Comparison of ENCODE assay signal across 1 cellular context in genomic region chr14:71230897-71231296, GRCh38.
TF ChIP-seq lines count a peak whose summit lies in the region.

No MANE protein-coding gene starts in this region.

TF ChIP-seq in H1, 55 proteins besides CTCF, POLR2A, EP300 and RAD21 (continued from another document):
- TF ChIP-seq CHD2 (IDR thresholded peaks at IDR 0.05; ENCODE audit: low read length) = no peak
- no peak for TF ChIP-seq TBP (IDR thresholded peaks at IDR 0.05; ENCODE audit: low read depth, low read length)
- TF ChIP-seq FOSL1 (IDR thresholded peaks at IDR 0.05; ENCODE audit: insufficient read depth, low read depth, low read length) = no peak
- no peak for TF ChIP-seq TAF7 (optimal IDR thresholded peaks at IDR 0.05; ENCODE audit: borderline replicate concordance, low read depth, low read length)
- TF ChIP-seq MAX (IDR thresholded peaks at IDR 0.05) = no peak
- TF ChIP-seq SUZ12 (IDR thresholded peaks at IDR 0.05; ENCODE audit: low read length) = no peak
- no peak for TF ChIP-seq CBX8 (IDR thresholded peaks at IDR 0.05; ENCODE audit: borderline replicate concordance, low read depth, low read length)
- no peak for TF ChIP-seq EZH2 (IDR thresholded peaks at IDR 0.05; ENCODE audit: low read depth, low read length, severe bottlenecking)
- TF ChIP-seq SIX5 (IDR thresholded peaks at IDR 0.05; ENCODE audit: low read depth, low read length) = no peak
- no peak for TF ChIP-seq BCL11A (IDR thresholded peaks at IDR 0.05; ENCODE audit: low read depth in 2 of 2, low read length in 2 of 2)
- TF ChIP-seq KDM1A (IDR thresholded peaks at IDR 0.05; ENCODE audit: borderline replicate concordance, low read length) = no peak
- TF ChIP-seq ATF3 (IDR thresholded peaks at IDR 0.05; ENCODE audit: insufficient read depth, low read depth, low read length) = no peak
